In genomic region chr11:10664511-10664910, GRCh38 we compare ENCODE assay signal across 29 cellular contexts. TPM values are rescaled to one million over a fixed set of nuclear protein-coding genes. Genes with fewer than 3 reads are reported as not detected.
DNase-seq lines count a peak whose midpoint lies in the region; ATAC-seq and TF ChIP-seq lines count a peak whose summit lies in the region.
"Had no signal": no experiment of that assay in that cellular context is flagged by ENCODE, and none has a peak within 500 bp of the region (broad histone marks: within the 10 kb centered on the region; RNA-seq: fewer than 3 reads in every experiment).

No MANE protein-coding gene starts in this region.

- H3K4me1 ChIP-seq in BLaER1: peaks cover 19% of the 10 kb centered on the region
- no peaks in the 10 kb centered on the region for H3K4me1 ChIP-seq in OCI-LY7 (ENCODE audit: insufficient read depth, low read length, poor library complexity, severe bottlenecking)
- H3K4me1 ChIP-seq in esophagus muscularis mucosa: peaks cover 72 to 100% (median 98%) of the 10 kb centered on the region in 4 donors
- H3K4me1 ChIP-seq in stomach smooth muscle (ENCODE audit: control insufficient read depth, insufficient read depth, low read length): peaks cover 76% of the 10 kb centered on the region

- CTCF ChIA-PET in OCI-LY7 (lab: Charles Lee; ENCODE audit: unreplicated experiment): no interaction called here

- no peak for TF ChIP-seq EP300 in esophagus muscularis mucosa (IDR thresholded peaks at IDR 0.05)

- BruUV-seq in OCI-LY7 (replicated peaks; lab: Mats Ljungman, UMichigan): no TSS peak

- DNase-seq in OCI-LY7 (ENCODE audit: low spot score) (no peak), esophagus muscularis mucosa (ENCODE audit: extremely low spot score) (no peak), NCI-H2196 (lab: John Stamatoyannopoulos, UW; ENCODE audit: unreplicated experiment) (no peak), GF-D8 (lab: John Stamatoyannopoulos, UW) (no peak)
- DNase-seq: activated CD4-positive, alpha-beta T cell treated with anti-CD3 and anti-CD28 coated beads, Interleukin-2, amount 10 ng/mL, durations not matched to agents 7 days and 5 days; activated naive CD4-positive, alpha-beta T cell; activated T-cell treated with anti-CD3 and anti-CD28 coated beads, Interleukin-2, amount 50 U/mL, for 48 hours; Calu3; DND-41; effector CD4-positive, alpha-beta T cell; foreskin fibroblast; left cardiac atrium; mammary epithelial cell; NCI-H1092 treated with DMSO at 0.1 percent for 48 hours; NCI-H187; NCI-H2171; NCI-H510A treated with DMSO at 0.1 percent for 48 hours; SHP77 treated with DMSO at 0.1 percent for 48 hours; stimulated activated CD4-positive, alpha-beta T cell treated with anti-CD3 and anti-CD28 coated beads, Interleukin-12 subunit alpha, Interleukin-12 subunit beta, amount 100 ng/mL, for 4 hours; stimulated activated CD4-positive, alpha-beta T cell treated with anti-CD3 and anti-CD28 coated beads, Interleukin-4, amount 100 ng/mL, for 1 hour; T1000 had no signal

- H3K79me2 ChIP-seq in OCI-LY7 (ENCODE audit: insufficient read depth, low read depth, low read length): no peaks in the 10 kb centered on the region
- H3K79me2 ChIP-seq: parathyroid adenoma had no signal

- no peaks in the 10 kb centered on the region for H3K27me3 ChIP-seq in BLaER1
- no peaks in the 10 kb centered on the region for H3K27me3 ChIP-seq in esophagus muscularis mucosa
- H3K27me3 ChIP-seq in stomach smooth muscle (ENCODE audit: control insufficient read depth in 1 of 2, insufficient read depth in 2 of 2, low read length in 2 of 2): no peaks in the 10 kb centered on the region

- H3K9ac ChIP-seq in BLaER1 (no peak overlapping the region), stomach smooth muscle (ENCODE audit: low read length in 2 of 2) (no peak overlapping the region)
- H3K9ac ChIP-seq: parathyroid adenoma had no signal

- no peaks in the 10 kb centered on the region for H3K36me3 ChIP-seq in BLaER1
- no peaks in the 10 kb centered on the region for H3K36me3 ChIP-seq in OCI-LY7 (ENCODE audit: insufficient read depth, low read length)
- no peaks in the 10 kb centered on the region for H3K36me3 ChIP-seq in esophagus muscularis mucosa
- H3K36me3 ChIP-seq in stomach smooth muscle (ENCODE audit: control insufficient read depth in 2 of 2, insufficient read depth in 2 of 2, low read length in 2 of 2): peaks cover 0 to 6% of the 10 kb centered on the region in 2 donors

- no peaks in the 10 kb centered on the region for H3K9me3 ChIP-seq in BLaER1
- H3K9me3 ChIP-seq in OCI-LY7 (ENCODE audit: low read length): no peaks in the 10 kb centered on the region
- H3K9me3 ChIP-seq in esophagus muscularis mucosa: no peaks in the 10 kb centered on the region
- no peaks in the 10 kb centered on the region for H3K9me3 ChIP-seq in stomach smooth muscle (ENCODE audit: control insufficient read depth in 2 of 2, low read length in 2 of 2)

- ATAC-seq in HG03159 (IDR thresholded peaks at IDR 0.05; ENCODE audit: unreplicated experiment): no peak
- ATAC-seq in HG02852 (IDR thresholded peaks at IDR 0.05; ENCODE audit: unreplicated experiment): no peak

- 0 out of 2 replicates have a peak overlapping the region, but pooled peaks have one; percentile 11 for H3K27ac ChIP-seq in BLaER1
- H3K27ac ChIP-seq in OCI-LY7 (ENCODE audit: low read depth, low read length, poor library complexity, severe bottlenecking): no peak overlapping the region
- H3K27ac ChIP-seq in esophagus muscularis mucosa (replicated peaks in 1 of 4): peak overlapping the region; percentile 85 to 90 (median 86)
- H3K27ac ChIP-seq in stomach smooth muscle (ENCODE audit: low read length): peak overlapping the region; percentile 55
- H3K27ac ChIP-seq: C4-2B, HL-60, parathyroid adenoma had no signal

- H4K20me1 ChIP-seq in BLaER1 (no peaks in the 10 kb centered on the region), OCI-LY7 (ENCODE audit: insufficient read depth, low read length) (no peaks in the 10 kb centered on the region)

- intact Hi-C loops in OCI-LY7 (cut with micrococcal nuclease; ENCODE audit: unreplicated experiment) (no loop called here), esophagus muscularis mucosa (cut with DNase I) (no loop called here)

- no peak for TF ChIP-seq CTCF in OCI-LY7 (conservative IDR thresholded peaks at IDR 0.05; ENCODE audit: low read length)
- TF ChIP-seq CTCF in esophagus muscularis mucosa (IDR thresholded peaks at IDR 0.05): no peak

- H2AFZ ChIP-seq in OCI-LY7 (ENCODE audit: low read length): peak overlapping the region; percentile 34; the same call in 1 of the 2 replicates
- H2AFZ ChIP-seq: parathyroid adenoma had no signal

- no peak for TF ChIP-seq POLR2A in esophagus muscularis mucosa (IDR thresholded peaks at IDR 0.05; ENCODE audit: low read depth)

- 83% methylated on average over 1 of the region's 1 CpG for whole genome bisulfite sequencing in esophagus muscularis mucosa

- H3K9me2 ChIP-seq in OCI-LY7 (ENCODE audit: insufficient read depth, low read length): no peaks in the 10 kb centered on the region

- POLR2A ChIA-PET in OCI-LY7 (lab: Charles Lee): interaction anchor here (0.6 kb wide), 1 partner anchor 553 kb away, joined by 3 read pairs; no protein-coding TSS in a partner anchor

- H3K4me2 ChIP-seq in BLaER1: peak overlapping the region; percentile 59; the same call in 1 of the 2 replicates
- H3K4me2 ChIP-seq in OCI-LY7 (ENCODE audit: low read length): no peak overlapping the region

- H3K4me3 ChIP-seq in BLaER1 (no peak overlapping the region), OCI-LY7 (ENCODE audit: low read depth, low read length, poor library complexity, severe bottlenecking) (no peak overlapping the region), esophagus muscularis mucosa (no peak overlapping the region), stomach smooth muscle (ENCODE audit: low read length in 2 of 2) (peak overlapping the region in 1 of 2 donors; percentile 15)

RNA-seq across cellular contexts. Expression of gene IRAG1, which starts 29.0 kb away (rescaled TPM):
- not detected in 2 replicates for total RNA-seq in OCI-LY7 (2014; rRNA removed; shearing (Covaris generic))
- total RNA-seq in OCI-LY7 (2022): not detected in 2 replicates
- 100 to 1,000 TPM; 205 to 338 (median 276) TPM for total RNA-seq in esophagus muscularis mucosa
- total RNA-seq: activated CD4-positive, alpha-beta T cell treated with anti-CD3 and anti-CD28 coated beads, Interleukin-2, amount 10 ng/mL, durations not matched to agents 7 days and 5 days; Calu3; epithelial cell of proximal tubule had no signal

Comparison
In these comparisons a context has a peak if more than half of its experiments do, and no peak if none do; other contexts are left out.
1. RNA of gene IRAG1, which starts 29.0 kb away (total RNA-seq): 205 to 338 TPM in esophagus muscularis mucosa; not detected in OCI-LY7; every median in the first group is over 100 times any median in the second.